ENCODE assay signal across 1 cellular context in the genomic region with DNA sequence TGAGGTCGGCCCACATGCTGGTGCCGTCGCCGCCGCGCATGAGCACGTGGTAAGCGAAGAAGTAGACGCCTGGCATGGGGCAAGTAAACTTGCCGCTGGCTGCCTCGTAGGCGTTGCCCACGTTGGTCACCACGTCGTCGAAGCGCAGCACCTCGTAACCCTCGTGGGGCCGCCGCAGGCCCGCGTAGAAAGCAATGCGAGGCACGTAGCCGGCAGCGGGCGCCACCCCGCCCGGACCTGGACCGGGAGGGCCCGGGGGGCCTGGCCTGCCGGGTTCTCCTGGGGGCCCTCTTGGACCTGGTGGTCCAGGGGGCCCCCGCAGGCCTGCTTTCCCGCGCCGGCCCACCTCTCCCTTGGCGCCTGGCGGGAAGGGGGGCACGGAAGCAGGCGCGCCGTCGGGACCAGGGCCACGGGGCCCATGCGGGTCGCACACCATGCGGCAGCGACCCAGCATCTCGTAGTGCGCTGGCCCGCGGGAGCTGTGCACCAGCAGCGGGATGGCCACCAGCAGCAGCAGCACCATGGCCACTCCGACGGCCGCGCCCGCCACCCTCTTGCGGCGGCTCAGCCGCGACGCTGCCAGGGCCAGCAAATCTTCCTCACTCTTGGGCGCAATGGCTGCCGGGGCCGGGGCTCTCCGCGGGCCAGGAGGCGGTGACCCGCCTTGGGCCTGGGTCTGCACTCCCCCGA.
TF ChIP-seq lines count a peak whose summit lies in the region.

No MANE protein-coding gene starts in this region.

TF ChIP-seq in WTC11, 78 proteins besides CTCF, POLR2A, EP300 and RAD21 (continued from another document and continues in another):
- TF ChIP-seq, protein P1, sequence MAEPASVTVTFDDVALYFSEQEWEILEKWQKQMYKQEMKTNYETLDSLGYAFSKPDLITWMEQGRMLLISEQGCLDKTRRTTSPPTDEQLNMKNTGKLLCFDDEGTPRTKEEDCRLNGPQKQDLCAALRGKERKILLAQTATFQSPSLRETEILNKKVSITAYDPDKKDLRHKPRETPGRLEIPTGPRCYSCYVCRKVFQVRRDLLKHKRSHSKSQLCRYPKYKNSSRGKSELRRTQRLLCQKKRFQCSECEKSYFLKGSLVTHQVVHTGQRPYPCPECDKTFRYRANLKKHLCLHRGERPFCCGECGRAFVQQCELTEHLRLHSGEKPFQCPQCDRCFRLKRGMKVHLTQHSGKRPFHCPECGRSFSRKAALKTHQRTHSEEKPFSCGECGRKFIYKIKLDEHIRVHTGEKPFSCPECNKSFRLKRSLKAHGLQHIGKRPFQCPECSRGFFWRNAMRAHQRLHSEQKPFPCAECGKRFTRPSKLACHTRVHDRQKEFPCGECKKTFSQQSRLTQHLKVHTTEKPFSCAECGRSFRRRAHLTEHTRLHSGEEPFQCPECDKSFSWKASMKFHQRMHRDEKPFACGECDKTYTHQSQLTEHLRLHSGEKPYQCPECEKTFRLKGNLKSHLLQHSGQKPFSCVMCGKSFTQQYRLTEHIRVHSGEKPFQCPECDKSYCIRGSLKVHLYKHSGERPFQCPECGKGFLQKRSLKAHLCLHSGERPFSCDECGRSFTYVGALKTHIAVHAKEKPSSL (CRISPR knock-in tag; conservative IDR thresholded peaks at IDR 0.05) = no peak
- no peak for TF ChIP-seq MXD4 (CRISPR knock-in tag; IDR thresholded peaks at IDR 0.05; ENCODE audit: borderline replicate concordance)
- TF ChIP-seq ATF1 (CRISPR knock-in tag; IDR thresholded peaks at IDR 0.05) = no peak
- TF ChIP-seq FOXJ3 (CRISPR knock-in tag; IDR thresholded peaks at IDR 0.05; ENCODE audit: borderline replicate concordance) = no peak
- TF ChIP-seq ZNF416 (CRISPR knock-in tag; IDR thresholded peaks at IDR 0.05) = no peak
- TF ChIP-seq MAX (CRISPR knock-in tag; IDR thresholded peaks at IDR 0.05) = peak; percentile 85
- TF ChIP-seq ZBTB21 (CRISPR knock-in tag; IDR thresholded peaks at IDR 0.05; ENCODE audit: borderline replicate concordance) = no peak
- TF ChIP-seq, protein P2, sequence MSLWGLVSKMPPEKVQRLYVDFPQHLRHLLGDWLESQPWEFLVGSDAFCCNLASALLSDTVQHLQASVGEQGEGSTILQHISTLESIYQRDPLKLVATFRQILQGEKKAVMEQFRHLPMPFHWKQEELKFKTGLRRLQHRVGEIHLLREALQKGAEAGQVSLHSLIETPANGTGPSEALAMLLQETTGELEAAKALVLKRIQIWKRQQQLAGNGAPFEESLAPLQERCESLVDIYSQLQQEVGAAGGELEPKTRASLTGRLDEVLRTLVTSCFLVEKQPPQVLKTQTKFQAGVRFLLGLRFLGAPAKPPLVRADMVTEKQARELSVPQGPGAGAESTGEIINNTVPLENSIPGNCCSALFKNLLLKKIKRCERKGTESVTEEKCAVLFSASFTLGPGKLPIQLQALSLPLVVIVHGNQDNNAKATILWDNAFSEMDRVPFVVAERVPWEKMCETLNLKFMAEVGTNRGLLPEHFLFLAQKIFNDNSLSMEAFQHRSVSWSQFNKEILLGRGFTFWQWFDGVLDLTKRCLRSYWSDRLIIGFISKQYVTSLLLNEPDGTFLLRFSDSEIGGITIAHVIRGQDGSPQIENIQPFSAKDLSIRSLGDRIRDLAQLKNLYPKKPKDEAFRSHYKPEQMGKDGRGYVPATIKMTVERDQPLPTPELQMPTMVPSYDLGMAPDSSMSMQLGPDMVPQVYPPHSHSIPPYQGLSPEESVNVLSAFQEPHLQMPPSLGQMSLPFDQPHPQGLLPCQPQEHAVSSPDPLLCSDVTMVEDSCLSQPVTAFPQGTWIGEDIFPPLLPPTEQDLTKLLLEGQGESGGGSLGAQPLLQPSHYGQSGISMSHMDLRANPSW (CRISPR knock-in tag; conservative IDR thresholded peaks at IDR 0.05; ENCODE audit: low read depth) = no peak
- no peak for TF ChIP-seq HMGA2 (CRISPR knock-in tag; IDR thresholded peaks at IDR 0.05)
- TF ChIP-seq E2F5 (CRISPR knock-in tag; IDR thresholded peaks at IDR 0.05) = no peak
- peak; percentile 74; the same call in 1 of the 2 replicates for TF ChIP-seq TP53 (CRISPR knock-in tag; IDR thresholded peaks at IDR 0.05)
- TF ChIP-seq ZNF423 (CRISPR knock-in tag; IDR thresholded peaks at IDR 0.05) = no peak
- no peak for TF ChIP-seq RORB (CRISPR knock-in tag; IDR thresholded peaks at IDR 0.05)
- TF ChIP-seq, protein P3, sequence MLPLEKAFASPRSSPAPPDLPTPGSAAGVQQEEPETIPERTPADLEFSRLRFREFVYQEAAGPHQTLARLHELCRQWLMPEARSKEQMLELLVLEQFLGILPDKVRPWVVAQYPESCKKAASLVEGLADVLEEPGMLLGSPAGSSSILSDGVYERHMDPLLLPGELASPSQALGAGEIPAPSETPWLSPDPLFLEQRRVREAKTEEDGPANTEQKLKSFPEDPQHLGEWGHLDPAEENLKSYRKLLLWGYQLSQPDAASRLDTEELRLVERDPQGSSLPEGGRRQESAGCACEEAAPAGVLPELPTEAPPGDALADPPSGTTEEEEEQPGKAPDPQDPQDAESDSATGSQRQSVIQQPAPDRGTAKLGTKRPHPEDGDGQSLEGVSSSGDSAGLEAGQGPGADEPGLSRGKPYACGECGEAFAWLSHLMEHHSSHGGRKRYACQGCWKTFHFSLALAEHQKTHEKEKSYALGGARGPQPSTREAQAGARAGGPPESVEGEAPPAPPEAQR (CRISPR knock-in tag; IDR thresholded peaks at IDR 0.05) = no peak
- TF ChIP-seq SOX15 (CRISPR knock-in tag; IDR thresholded peaks at IDR 0.05) = no peak
- TF ChIP-seq NFE2L1 (CRISPR knock-in tag; IDR thresholded peaks at IDR 0.05) = peak; percentile 72; the same call in 1 of the 2 replicates
- peak; percentile 50; the same call in 1 of the 2 replicates for TF ChIP-seq FOXP1 (CRISPR knock-in tag; IDR thresholded peaks at IDR 0.05; ENCODE audit: borderline replicate concordance)
- TF ChIP-seq, protein P4, sequence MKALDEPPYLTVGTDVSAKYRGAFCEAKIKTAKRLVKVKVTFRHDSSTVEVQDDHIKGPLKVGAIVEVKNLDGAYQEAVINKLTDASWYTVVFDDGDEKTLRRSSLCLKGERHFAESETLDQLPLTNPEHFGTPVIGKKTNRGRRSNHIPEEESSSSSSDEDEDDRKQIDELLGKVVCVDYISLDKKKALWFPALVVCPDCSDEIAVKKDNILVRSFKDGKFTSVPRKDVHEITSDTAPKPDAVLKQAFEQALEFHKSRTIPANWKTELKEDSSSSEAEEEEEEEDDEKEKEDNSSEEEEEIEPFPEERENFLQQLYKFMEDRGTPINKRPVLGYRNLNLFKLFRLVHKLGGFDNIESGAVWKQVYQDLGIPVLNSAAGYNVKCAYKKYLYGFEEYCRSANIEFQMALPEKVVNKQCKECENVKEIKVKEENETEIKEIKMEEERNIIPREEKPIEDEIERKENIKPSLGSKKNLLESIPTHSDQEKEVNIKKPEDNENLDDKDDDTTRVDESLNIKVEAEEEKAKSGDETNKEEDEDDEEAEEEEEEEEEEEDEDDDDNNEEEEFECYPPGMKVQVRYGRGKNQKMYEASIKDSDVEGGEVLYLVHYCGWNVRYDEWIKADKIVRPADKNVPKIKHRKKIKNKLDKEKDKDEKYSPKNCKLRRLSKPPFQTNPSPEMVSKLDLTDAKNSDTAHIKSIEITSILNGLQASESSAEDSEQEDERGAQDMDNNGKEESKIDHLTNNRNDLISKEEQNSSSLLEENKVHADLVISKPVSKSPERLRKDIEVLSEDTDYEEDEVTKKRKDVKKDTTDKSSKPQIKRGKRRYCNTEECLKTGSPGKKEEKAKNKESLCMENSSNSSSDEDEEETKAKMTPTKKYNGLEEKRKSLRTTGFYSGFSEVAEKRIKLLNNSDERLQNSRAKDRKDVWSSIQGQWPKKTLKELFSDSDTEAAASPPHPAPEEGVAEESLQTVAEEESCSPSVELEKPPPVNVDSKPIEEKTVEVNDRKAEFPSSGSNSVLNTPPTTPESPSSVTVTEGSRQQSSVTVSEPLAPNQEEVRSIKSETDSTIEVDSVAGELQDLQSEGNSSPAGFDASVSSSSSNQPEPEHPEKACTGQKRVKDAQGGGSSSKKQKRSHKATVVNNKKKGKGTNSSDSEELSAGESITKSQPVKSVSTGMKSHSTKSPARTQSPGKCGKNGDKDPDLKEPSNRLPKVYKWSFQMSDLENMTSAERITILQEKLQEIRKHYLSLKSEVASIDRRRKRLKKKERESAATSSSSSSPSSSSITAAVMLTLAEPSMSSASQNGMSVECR (CRISPR knock-in tag; IDR thresholded peaks at IDR 0.05; ENCODE audit: borderline replicate concordance) = peak; percentile 10; the same call in 1 of the 2 replicates
- no peak for TF ChIP-seq CBFB (CRISPR knock-in tag; IDR thresholded peaks at IDR 0.05; ENCODE audit: low read depth)
- TF ChIP-seq, protein P5, sequence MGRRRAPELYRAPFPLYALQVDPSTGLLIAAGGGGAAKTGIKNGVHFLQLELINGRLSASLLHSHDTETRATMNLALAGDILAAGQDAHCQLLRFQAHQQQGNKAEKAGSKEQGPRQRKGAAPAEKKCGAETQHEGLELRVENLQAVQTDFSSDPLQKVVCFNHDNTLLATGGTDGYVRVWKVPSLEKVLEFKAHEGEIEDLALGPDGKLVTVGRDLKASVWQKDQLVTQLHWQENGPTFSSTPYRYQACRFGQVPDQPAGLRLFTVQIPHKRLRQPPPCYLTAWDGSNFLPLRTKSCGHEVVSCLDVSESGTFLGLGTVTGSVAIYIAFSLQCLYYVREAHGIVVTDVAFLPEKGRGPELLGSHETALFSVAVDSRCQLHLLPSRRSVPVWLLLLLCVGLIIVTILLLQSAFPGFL (CRISPR knock-in tag; IDR thresholded peaks at IDR 0.05; ENCODE audit: borderline replicate concordance) = no peak
- TF ChIP-seq, protein P6, sequence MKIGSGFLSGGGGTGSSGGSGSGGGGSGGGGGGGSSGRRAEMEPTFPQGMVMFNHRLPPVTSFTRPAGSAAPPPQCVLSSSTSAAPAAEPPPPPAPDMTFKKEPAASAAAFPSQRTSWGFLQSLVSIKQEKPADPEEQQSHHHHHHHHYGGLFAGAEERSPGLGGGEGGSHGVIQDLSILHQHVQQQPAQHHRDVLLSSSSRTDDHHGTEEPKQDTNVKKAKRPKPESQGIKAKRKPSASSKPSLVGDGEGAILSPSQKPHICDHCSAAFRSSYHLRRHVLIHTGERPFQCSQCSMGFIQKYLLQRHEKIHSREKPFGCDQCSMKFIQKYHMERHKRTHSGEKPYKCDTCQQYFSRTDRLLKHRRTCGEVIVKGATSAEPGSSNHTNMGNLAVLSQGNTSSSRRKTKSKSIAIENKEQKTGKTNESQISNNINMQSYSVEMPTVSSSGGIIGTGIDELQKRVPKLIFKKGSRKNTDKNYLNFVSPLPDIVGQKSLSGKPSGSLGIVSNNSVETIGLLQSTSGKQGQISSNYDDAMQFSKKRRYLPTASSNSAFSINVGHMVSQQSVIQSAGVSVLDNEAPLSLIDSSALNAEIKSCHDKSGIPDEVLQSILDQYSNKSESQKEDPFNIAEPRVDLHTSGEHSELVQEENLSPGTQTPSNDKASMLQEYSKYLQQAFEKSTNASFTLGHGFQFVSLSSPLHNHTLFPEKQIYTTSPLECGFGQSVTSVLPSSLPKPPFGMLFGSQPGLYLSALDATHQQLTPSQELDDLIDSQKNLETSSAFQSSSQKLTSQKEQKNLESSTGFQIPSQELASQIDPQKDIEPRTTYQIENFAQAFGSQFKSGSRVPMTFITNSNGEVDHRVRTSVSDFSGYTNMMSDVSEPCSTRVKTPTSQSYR (CRISPR knock-in tag; IDR thresholded peaks at IDR 0.05) = no peak
- TF ChIP-seq, protein P7, sequence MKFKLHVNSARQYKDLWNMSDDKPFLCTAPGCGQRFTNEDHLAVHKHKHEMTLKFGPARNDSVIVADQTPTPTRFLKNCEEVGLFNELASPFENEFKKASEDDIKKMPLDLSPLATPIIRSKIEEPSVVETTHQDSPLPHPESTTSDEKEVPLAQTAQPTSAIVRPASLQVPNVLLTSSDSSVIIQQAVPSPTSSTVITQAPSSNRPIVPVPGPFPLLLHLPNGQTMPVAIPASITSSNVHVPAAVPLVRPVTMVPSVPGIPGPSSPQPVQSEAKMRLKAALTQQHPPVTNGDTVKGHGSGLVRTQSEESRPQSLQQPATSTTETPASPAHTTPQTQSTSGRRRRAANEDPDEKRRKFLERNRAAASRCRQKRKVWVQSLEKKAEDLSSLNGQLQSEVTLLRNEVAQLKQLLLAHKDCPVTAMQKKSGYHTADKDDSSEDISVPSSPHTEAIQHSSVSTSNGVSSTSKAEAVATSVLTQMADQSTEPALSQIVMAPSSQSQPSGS (CRISPR knock-in tag; IDR thresholded peaks at IDR 0.05; ENCODE audit: borderline replicate concordance, low read depth) = no peak
- TF ChIP-seq ZNF671 (CRISPR knock-in tag; IDR thresholded peaks at IDR 0.05) = no peak
- TF ChIP-seq NR3C1 (CRISPR knock-in tag; conservative IDR thresholded peaks at IDR 0.05; ENCODE audit: low read depth) = no peak
- peak; percentile 56 for TF ChIP-seq USF2 (CRISPR knock-in tag; IDR thresholded peaks at IDR 0.05)
- TF ChIP-seq TCF7 (CRISPR knock-in tag; IDR thresholded peaks at IDR 0.05; ENCODE audit: low read depth) = no peak
- no peak for TF ChIP-seq NR1H2 (CRISPR knock-in tag; IDR thresholded peaks at IDR 0.05)
- TF ChIP-seq ATF6 (CRISPR knock-in tag; IDR thresholded peaks at IDR 0.05) = no peak
- peak; percentile 27; the same call in 1 of the 2 replicates for TF ChIP-seq CREM (CRISPR knock-in tag; IDR thresholded peaks at IDR 0.05)
- no peak for TF ChIP-seq ZNF263 (CRISPR knock-in tag; IDR thresholded peaks at IDR 0.05; ENCODE audit: low read depth)
